ENCODE assay signal across 24 cellular contexts in the genomic region with DNA sequence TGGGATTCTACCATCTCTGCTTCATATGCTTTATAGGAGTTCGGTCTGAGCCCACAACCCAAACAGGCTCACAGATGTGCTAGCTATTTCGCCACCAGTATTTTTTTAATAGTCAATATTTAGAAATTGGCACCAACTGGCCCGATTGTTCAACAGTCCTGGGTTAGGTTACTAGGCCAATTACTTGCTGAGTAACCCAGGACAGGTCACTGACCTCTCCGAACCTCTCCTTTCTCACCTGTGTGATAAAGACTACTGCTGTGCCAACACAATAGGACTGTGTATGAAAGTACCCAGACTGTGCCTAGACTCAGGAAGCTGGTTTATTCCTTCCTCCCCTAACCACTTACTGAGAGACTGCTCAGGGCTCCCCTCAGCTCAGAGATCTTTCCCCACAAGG. TPM values are rescaled to one million over a fixed set of nuclear protein-coding genes. Genes with fewer than 3 reads are reported as not detected.
DNase-seq lines count a peak whose midpoint lies in the region; ATAC-seq, FAIRE-seq and TF ChIP-seq lines count a peak whose summit lies in the region.
"Had no signal": no experiment of that assay in that cellular context is flagged by ENCODE, and none has a peak within 500 bp of the region (broad histone marks: within the 10 kb centered on the region; RNA-seq: fewer than 3 reads in every experiment).

No MANE protein-coding gene starts in this region.

- H3K27ac ChIP-seq in liver (ENCODE audit: low read depth in 1 of 2, low read length in 2 of 2): no peak overlapping the region
- no peak overlapping the region for H3K27ac ChIP-seq in HepG2 (ENCODE audit: extremely low read length, insufficient read depth, low read length)
- peak overlapping the region in 3 of 4 donors; percentile 16 to 39 (median 17) for H3K27ac ChIP-seq in esophagus squamous epithelium
- no peak overlapping the region for H3K27ac ChIP-seq in right lobe of liver
- peak overlapping the region; percentile 81 for H3K27ac ChIP-seq in smooth muscle cell (ENCODE audit: low read depth)
- H3K27ac ChIP-seq: GM23248 had no signal

- intact Hi-C loops in HepG2 (cut with micrococcal nuclease; ENCODE audit: unreplicated experiment) (no loop called here), esophagus squamous epithelium (cut with DNase I) (no loop called here), right lobe of liver (cut with DNase I) (no loop called here)
- intact Hi-C loops in activated T-helper 1 cell treated with anti-CD3 and anti-CD28 coated beads, Interleukin-12 subunit alpha, Interleukin-12 subunit beta, Interleukin-2, Interleukin-4 antibody, amounts not matched to agents 30 ng/mL and 10 ng/mL and 1 ng/mL, durations not matched to agents 14 hours and 24 hours and 36 hours (cut with micrococcal nuclease): no loop called here

- H3K9me3 Mint-ChIP-seq in activated T-helper 1 cell treated with anti-CD3 and anti-CD28 coated beads, Interleukin-12 subunit alpha, Interleukin-12 subunit beta, Interleukin-2, Interleukin-4 antibody, amounts not matched to agents 30 ng/mL and 10 ng/mL and 1 ng/mL, durations not matched to agents 14 hours and 24 hours and 36 hours: peaks cover 8% of the 10 kb centered on the region

- no peak overlapping the region for H3K27ac Mint-ChIP-seq in activated T-helper 1 cell treated with anti-CD3 and anti-CD28 coated beads, Interleukin-12 subunit alpha, Interleukin-12 subunit beta, Interleukin-2, Interleukin-4 antibody, amounts not matched to agents 30 ng/mL and 10 ng/mL and 1 ng/mL, durations not matched to agents 14 hours and 24 hours and 36 hours
- H3K27ac Mint-ChIP-seq: CD4-positive, alpha-beta memory T cell had no signal

- POLR2A ChIA-PET in HepG2 (lab: Yijun Ruan, JAX): no interaction called here

- no peak overlapping the region for H3K4me3 ChIP-seq in liver (ENCODE audit: low read depth in 1 of 3, low read length in 3 of 3)
- H3K4me3 ChIP-seq in HepG2 (replicated peaks in 1 of 3; ENCODE audit: insufficient read depth in 1 of 3, low read depth in 2 of 3, low read length in 3 of 3): no peak overlapping the region
- no peak overlapping the region for H3K4me3 ChIP-seq in esophagus squamous epithelium
- no peak overlapping the region for H3K4me3 ChIP-seq in right lobe of liver
- H3K4me3 ChIP-seq in smooth muscle cell: no peak overlapping the region
- H3K4me3 ChIP-seq: A549, GM23248 had no signal

- no peak for FAIRE-seq in HepG2 (lab: Jason Lieb, UNC)
- FAIRE-seq: A549, GM12891, GM18507, H1 had no signal

- H3K4me1 Mint-ChIP-seq in activated T-helper 1 cell treated with anti-CD3 and anti-CD28 coated beads, Interleukin-12 subunit alpha, Interleukin-12 subunit beta, Interleukin-2, Interleukin-4 antibody, amounts not matched to agents 30 ng/mL and 10 ng/mL and 1 ng/mL, durations not matched to agents 14 hours and 24 hours and 36 hours (ENCODE audit: low read depth): no peaks in the 10 kb centered on the region
- H3K4me1 Mint-ChIP-seq: CD4-positive, alpha-beta memory T cell had no signal

- H3K27me3 Mint-ChIP-seq in activated T-helper 1 cell treated with anti-CD3 and anti-CD28 coated beads, Interleukin-12 subunit alpha, Interleukin-12 subunit beta, Interleukin-2, Interleukin-4 antibody, amounts not matched to agents 30 ng/mL and 10 ng/mL and 1 ng/mL, durations not matched to agents 14 hours and 24 hours and 36 hours (ENCODE audit: insufficient read depth): peaks cover 2% of the 10 kb centered on the region

- CTCF ChIA-PET in HepG2 (lab: Yijun Ruan, JAX; ENCODE audit: low intra/inter-chr PET ratio, low total read pairs): no interaction called here

- DNase-seq in HepG2 (ENCODE audit: low spot score): no peak
- no peak for DNase-seq in esophagus squamous epithelium (lab: John Stamatoyannopoulos, UW)
- peak in 2 of 3 donors; percentile 49 to 57 for DNase-seq in right lobe of liver
- no peak for DNase-seq in smooth muscle cell (lab: John Stamatoyannopoulos, UW; ENCODE audit: unreplicated experiment)
- no peak for DNase-seq in SW 1271 (lab: John Stamatoyannopoulos, UW)
- no peak for DNase-seq in activated T-helper 1 cell treated with anti-CD3 and anti-CD28 coated beads, Interleukin-12 subunit alpha, Interleukin-12 subunit beta, Interleukin-2, Interleukin-4 antibody, amounts not matched to agents 30 ng/mL and 10 ng/mL and 1 ng/mL, durations not matched to agents 14 hours and 24 hours and 36 hours (ENCODE audit: low spot score)
- DNase-seq: 8988T; ACHN; C1 segment of cervical spinal cord; Calu3; CD4-positive, alpha-beta memory T cell; COR-L47; DMS53; DMS79 treated with DMSO at 0.1 percent for 48 hours; GF-D8; H7 had no signal

- in situ Hi-C loops in HepG2 (cut with HindIII; ENCODE audit: extremely low pct_ligation_motif_present, low pct_unique_long_range_greater_than_20kb): no loop called here

- no peak overlapping the region for H3K4me3 Mint-ChIP-seq in activated T-helper 1 cell treated with anti-CD3 and anti-CD28 coated beads, Interleukin-12 subunit alpha, Interleukin-12 subunit beta, Interleukin-2, Interleukin-4 antibody, amounts not matched to agents 30 ng/mL and 10 ng/mL and 1 ng/mL, durations not matched to agents 14 hours and 24 hours and 36 hours
- H3K4me3 Mint-ChIP-seq: CD4-positive, alpha-beta memory T cell had no signal

- no peak for TF ChIP-seq RAD21 in liver (IDR thresholded peaks at IDR 0.05)
- TF ChIP-seq RAD21 in HepG2 (CRISPR knock-in tag; IDR thresholded peaks at IDR 0.05): no peak

- TF ChIP-seq EP300 in HepG2 (IDR thresholded peaks at IDR 0.05; ENCODE audit: low read depth in 2 of 2, low read length in 2 of 2) (no peak), HepG2 (CRISPR knock-in tag; IDR thresholded peaks at IDR 0.05; ENCODE audit: borderline replicate concordance) (no peak)

- WGBS in liver: 43% methylated on average over 4 of the region's 4 CpGs
- WGBS in HepG2 (ENCODE audit: low lambda C conversion rate): 22% methylated on average over 4 of the region's 4 CpGs
- 94 to 98% methylated on average over 4 of the region's 4 CpGs for WGBS in esophagus squamous epithelium, 2 donors
- 16% methylated on average over 4 of the region's 4 CpGs for WGBS in right lobe of liver (ENCODE audit: insufficient coverage, low coverage, low lambda C conversion rate, missing lambda C conversion rate)
- 92% methylated on average over 4 of the region's 4 CpGs for WGBS in smooth muscle cell (ENCODE audit: low lambda C conversion rate)

- TF ChIP-seq POLR2A in HepG2 (IDR thresholded peaks at IDR 0.05; ENCODE audit: insufficient read depth in 1 of 2, low read depth in 2 of 2, low read length in 2 of 2) (no peak), esophagus squamous epithelium (IDR thresholded peaks at IDR 0.05) (no peak), right lobe of liver (IDR thresholded peaks at IDR 0.05) (no peak)

- H3K4me2 ChIP-seq in HepG2 (ENCODE audit: low read depth, low read length) (no peak overlapping the region), smooth muscle cell (no peak overlapping the region)
- H3K4me2 ChIP-seq: A549 had no signal

- H3K4me1 ChIP-seq in liver (ENCODE audit: control insufficient read depth in 4 of 4, insufficient read depth in 4 of 4, low read length in 3 of 4): peaks cover 0 to 4% (median 3%) of the 10 kb centered on the region in 4 donors
- no peaks in the 10 kb centered on the region for H3K4me1 ChIP-seq in HepG2 (ENCODE audit: insufficient read depth, low read length)
- H3K4me1 ChIP-seq in esophagus squamous epithelium: peaks cover 2 to 73% (median 9%) of the 10 kb centered on the region in 3 donors
- H3K4me1 ChIP-seq in right lobe of liver: peaks cover 0 to 6% (median 0%) of the 10 kb centered on the region in 4 donors
- H3K4me1 ChIP-seq in smooth muscle cell (ENCODE audit: low read depth): peaks cover 6% of the 10 kb centered on the region

- H3K9me3 ChIP-seq in liver (ENCODE audit: control insufficient read depth in 4 of 4, low read length in 3 of 4): no peaks in the 10 kb centered on the region
- H3K9me3 ChIP-seq in HepG2 (ENCODE audit: low read length): no peaks in the 10 kb centered on the region
- peaks cover 0 to 6% (median 0%) of the 10 kb centered on the region in 3 donors for H3K9me3 ChIP-seq in esophagus squamous epithelium
- H3K9me3 ChIP-seq in right lobe of liver: no peaks in the 10 kb centered on the region
- peaks cover 9% of the 10 kb centered on the region for H3K9me3 ChIP-seq in smooth muscle cell (replicated peaks; ENCODE audit: low read depth)

- TF ChIP-seq CTCF in liver (IDR thresholded peaks at IDR 0.05; ENCODE audit: low read depth, low read length, missing input control): no peak
- no peak for TF ChIP-seq CTCF in HepG2 (CRISPR knock-in tag; IDR thresholded peaks at IDR 0.05)
- no peak for TF ChIP-seq CTCF in esophagus squamous epithelium (IDR thresholded peaks at IDR 0.05)
- no peak for TF ChIP-seq CTCF in right lobe of liver (IDR thresholded peaks at IDR 0.05)
- TF ChIP-seq CTCF in smooth muscle cell (IDR thresholded peaks at IDR 0.05; ENCODE audit: borderline replicate concordance, insufficient read depth, poor library complexity, severe bottlenecking): no peak

- no peaks in the 10 kb centered on the region for H3K27me3 ChIP-seq in liver (ENCODE audit: control insufficient read depth in 4 of 4, insufficient read depth in 4 of 4, low read length in 3 of 4)
- no peaks in the 10 kb centered on the region; a peak in 1 of 5 replicates for H3K27me3 ChIP-seq in HepG2 (ENCODE audit: control insufficient read depth in 1 of 2, insufficient read depth in 2 of 2, low read length in 2 of 2)
- no peaks in the 10 kb centered on the region for H3K27me3 ChIP-seq in esophagus squamous epithelium
- H3K27me3 ChIP-seq in right lobe of liver: no peaks in the 10 kb centered on the region
- no peaks in the 10 kb centered on the region for H3K27me3 ChIP-seq in smooth muscle cell (ENCODE audit: low read depth)

- no TSS peak for BruUV-seq in HepG2 (replicated peaks; lab: Mats Ljungman, UMichigan)

- H3F3A ChIP-seq in smooth muscle cell (ENCODE audit: low read depth): peaks cover 12% of the 10 kb centered on the region

- H3K9ac ChIP-seq in liver (ENCODE audit: low read depth in 1 of 2, low read length in 2 of 2) (no peak overlapping the region), HepG2 (ENCODE audit: insufficient read depth, low read depth, low read length) (no peak overlapping the region), smooth muscle cell (ENCODE audit: low read depth) (no peak overlapping the region)
- H3K9ac ChIP-seq: GM23248 had no signal

- H3K79me2 ChIP-seq in HepG2 (ENCODE audit: insufficient read depth, low read length) (no peaks in the 10 kb centered on the region), smooth muscle cell (ENCODE audit: low read depth) (peaks cover 28% of the 10 kb centered on the region)

- no peaks in the 10 kb centered on the region for H4K20me1 ChIP-seq in HepG2 (ENCODE audit: insufficient read depth, low read length)
- H4K20me1 ChIP-seq in smooth muscle cell (ENCODE audit: low read depth): no peaks in the 10 kb centered on the region

- H2AFZ ChIP-seq in HepG2 (ENCODE audit: low read length): no peak overlapping the region
- H2AFZ ChIP-seq in smooth muscle cell (ENCODE audit: low read depth): no peak overlapping the region
- H2AFZ ChIP-seq: GM23248 had no signal

- no peaks in the 10 kb centered on the region for H3K36me3 Mint-ChIP-seq in activated T-helper 1 cell treated with anti-CD3 and anti-CD28 coated beads, Interleukin-12 subunit alpha, Interleukin-12 subunit beta, Interleukin-2, Interleukin-4 antibody, amounts not matched to agents 30 ng/mL and 10 ng/mL and 1 ng/mL, durations not matched to agents 14 hours and 24 hours and 36 hours (ENCODE audit: low read depth)

- H3K36me3 ChIP-seq in liver (ENCODE audit: control insufficient read depth in 4 of 4, insufficient read depth in 3 of 4, low read depth in 1 of 4, low read length in 3 of 4): no peaks in the 10 kb centered on the region
- H3K36me3 ChIP-seq in HepG2 (replicated peaks in 1 of 2; ENCODE audit: control insufficient read depth in 1 of 2, insufficient read depth in 2 of 2, low read length in 2 of 2): no peaks in the 10 kb centered on the region
- peaks cover 0 to 47% (median 4%) of the 10 kb centered on the region in 3 donors for H3K36me3 ChIP-seq in esophagus squamous epithelium
- H3K36me3 ChIP-seq in right lobe of liver: no peaks in the 10 kb centered on the region
- H3K36me3 ChIP-seq in smooth muscle cell (ENCODE audit: low read depth): no peaks in the 10 kb centered on the region

- no peak for ATAC-seq in HepG2
- ATAC-seq in right lobe of liver: peak; percentile 80 to 97 (median 90)
- no peak for ATAC-seq in HG03045 (IDR thresholded peaks at IDR 0.05; ENCODE audit: unreplicated experiment)

RNA-seq across cellular contexts. Expression of a gene that starts 8.3 kb away (rescaled TPM):
- total RNA-seq in liver (under 1 TPM; 0.19 to 0.25 TPM), HepG2 (2016; rRNA removed; fragmentation: Illumina TruSeq; extraction: Trizol) (not detected in 2 replicates), esophagus squamous epithelium (10 to 100 TPM; 18.8 to 31.2 (median 20.0) TPM), right lobe of liver (under 1 TPM; 0.07 to 0.60 (median 0.22) TPM), smooth muscle cell (12.2 and 16.9 TPM in 2 replicates)
- polyA plus RNA-seq in liver (under 1 TPM; 0.10 to 0.15 TPM), HepG2 (2011; rRNA removed) (0.03 TPM in 2 replicates), smooth muscle cell (10.4 and 16.6 TPM in 2 replicates)
- not detected in 2 replicates for total RNA-seq in HepG2 (2016; cell fraction: cytosol; rRNA removed; fragmentation: Illumina TruSeq; extraction: Trizol; ENCODE audit: low read depth)
- not detected in 2 replicates for total RNA-seq in HepG2 (2016; cell fraction: insoluble cytoplasmic fraction; rRNA removed; fragmentation: Illumina TruSeq; extraction: Trizol)
- total RNA-seq in HepG2 (2016; cell fraction: membrane; rRNA removed; fragmentation: Illumina TruSeq; extraction: Trizol): not detected in 2 replicates
- not detected in 2 replicates for total RNA-seq in HepG2 (2016; cell fraction: nucleus; rRNA removed; fragmentation: Illumina TruSeq; extraction: Trizol)
- polyA plus RNA-seq in HepG2 (2011; cell fraction: cytosol; rRNA removed): 0.03 TPM in 2 replicates
- polyA plus RNA-seq in HepG2 (2011; cell fraction: nucleus; rRNA removed): not detected in 2 replicates
- not detected in 2 replicates for polyA plus RNA-seq in HepG2 (2012)
- polyA plus RNA-seq in HepG2 (2016; cell fraction: cytosol; fragmentation: Illumina TruSeq; extraction: Trizol; ENCODE audit: low read depth): not detected in 2 replicates
- not detected in 2 replicates for polyA plus RNA-seq in HepG2 (2016; cell fraction: insoluble cytoplasmic fraction; fragmentation: Illumina TruSeq; extraction: Trizol; ENCODE audit: low read depth)
- polyA plus RNA-seq in HepG2 (2016; cell fraction: membrane; fragmentation: Illumina TruSeq; extraction: Trizol; ENCODE audit: low read depth): not detected in 2 replicates
- not detected in 2 replicates for polyA plus RNA-seq in HepG2 (2016; cell fraction: nucleus; fragmentation: Illumina TruSeq; extraction: Trizol; ENCODE audit: insufficient read depth, low read depth)
- 0.04 and 24.0 TPM in 2 replicates for polyA minus RNA-seq in HepG2 (2011; rRNA and poly(A)+ RNA removed; ENCODE audit: low replicate concordance)
- not detected in 2 replicates for polyA minus RNA-seq in HepG2 (2011; cell fraction: cytosol; rRNA and poly(A)+ RNA removed)
- 0.12 TPM in 1 of 2 replicates, not detected in the other for polyA minus RNA-seq in HepG2 (2011; cell fraction: nucleus; rRNA and poly(A)+ RNA removed)
- not detected in 2 replicates for total RNA-seq in activated T-helper 1 cell treated with anti-CD3 and anti-CD28 coated beads, Interleukin-12 subunit alpha, Interleukin-12 subunit beta, Interleukin-2, Interleukin-4 antibody, amounts not matched to agents 30 ng/mL and 10 ng/mL and 1 ng/mL, durations not matched to agents 14 hours and 24 hours and 36 hours
- total RNA-seq: CD4-positive, alpha-beta memory T cell; G401 had no signal
- polyA plus RNA-seq: CD4-positive, alpha-beta memory T cell had no signal

RNA-seq across cellular contexts. Expression of a gene that starts 43.1 kb away (rescaled TPM):
- total RNA-seq in liver: not detected
- not detected for polyA plus RNA-seq in liver
- not detected in 2 replicates for total RNA-seq in HepG2 (2016; rRNA removed; fragmentation: Illumina TruSeq; extraction: Trizol)
- not detected in 2 replicates for total RNA-seq in HepG2 (2016; cell fraction: cytosol; rRNA removed; fragmentation: Illumina TruSeq; extraction: Trizol; ENCODE audit: low read depth)
- total RNA-seq in HepG2 (2016; cell fraction: insoluble cytoplasmic fraction; rRNA removed; fragmentation: Illumina TruSeq; extraction: Trizol): not detected in 2 replicates
- total RNA-seq in HepG2 (2016; cell fraction: membrane; rRNA removed; fragmentation: Illumina TruSeq; extraction: Trizol): not detected in 2 replicates
- not detected in 2 replicates for total RNA-seq in HepG2 (2016; cell fraction: nucleus; rRNA removed; fragmentation: Illumina TruSeq; extraction: Trizol)
- polyA plus RNA-seq in HepG2 (2011; rRNA removed): 0.05 TPM in 1 of 2 replicates, not detected in the other
- polyA plus RNA-seq in HepG2 (2011; cell fraction: cytosol; rRNA removed): not detected in 2 replicates
- not detected in 2 replicates for polyA plus RNA-seq in HepG2 (2011; cell fraction: nucleus; rRNA removed)
- not detected in 2 replicates for polyA plus RNA-seq in HepG2 (2012)
- not detected in 2 replicates for polyA plus RNA-seq in HepG2 (2016; cell fraction: cytosol; fragmentation: Illumina TruSeq; extraction: Trizol; ENCODE audit: low read depth)
- not detected in 2 replicates for polyA plus RNA-seq in HepG2 (2016; cell fraction: insoluble cytoplasmic fraction; fragmentation: Illumina TruSeq; extraction: Trizol; ENCODE audit: low read depth)
- not detected in 2 replicates for polyA plus RNA-seq in HepG2 (2016; cell fraction: membrane; fragmentation: Illumina TruSeq; extraction: Trizol; ENCODE audit: low read depth)
- not detected in 2 replicates for polyA plus RNA-seq in HepG2 (2016; cell fraction: nucleus; fragmentation: Illumina TruSeq; extraction: Trizol; ENCODE audit: insufficient read depth, low read depth)
- 20.3 TPM in 1 of 2 replicates, not detected in the other for polyA minus RNA-seq in HepG2 (2011; rRNA and poly(A)+ RNA removed; ENCODE audit: low replicate concordance)
- 0.62 TPM in 1 of 2 replicates, not detected in the other for polyA minus RNA-seq in HepG2 (2011; cell fraction: cytosol; rRNA and poly(A)+ RNA removed)
- polyA minus RNA-seq in HepG2 (2011; cell fraction: nucleus; rRNA and poly(A)+ RNA removed): not detected in 2 replicates
- total RNA-seq in esophagus squamous epithelium: 10 to 100 TPM in 1 of 4 donors, 1 to 10 TPM in 3; 4.0 to 12.2 (median 5.7) TPM
- total RNA-seq in right lobe of liver: under 1 TPM in 1 of 6 experiments, not detected in 5; 0.31 TPM
- total RNA-seq in smooth muscle cell: 17.5 and 28.2 TPM in 2 replicates
- polyA plus RNA-seq in smooth muscle cell: 29.3 and 39.6 TPM in 2 replicates
- total RNA-seq in activated T-helper 1 cell treated with anti-CD3 and anti-CD28 coated beads, Interleukin-12 subunit alpha, Interleukin-12 subunit beta, Interleukin-2, Interleukin-4 antibody, amounts not matched to agents 30 ng/mL and 10 ng/mL and 1 ng/mL, durations not matched to agents 14 hours and 24 hours and 36 hours: not detected in 2 replicates
- total RNA-seq: Calu3; CD4-positive, alpha-beta memory T cell; G401; H1 had no signal
- polyA plus RNA-seq: CD4-positive, alpha-beta memory T cell had no signal

Comparison
In these comparisons a context has a peak if more than half of its experiments do, and no peak if none do; other contexts are left out.
1. ATAC-seq: peak in right lobe of liver (4 of 4); none in HepG2 (single experiment) and HG03045 (single experiment).
2. DNase-seq: peak in right lobe of liver (2 of 3); none in HepG2 (single experiment), esophagus squamous epithelium (single experiment), smooth muscle cell (single experiment), SW 1271 (0 of 2) and activated T-helper 1 cell treated with anti-CD3 and anti-CD28 coated beads, Interleukin-12 subunit alpha, Interleukin-12 subunit beta, Interleukin-2, Interleukin-4 antibody, amounts not matched to agents 30 ng/mL and 10 ng/mL and 1 ng/mL, durations not matched to agents 14 hours and 24 hours and 36 hours (single experiment).
3. H3K27ac ChIP-seq: peak in esophagus squamous epithelium (3 of 4) and smooth muscle cell (single experiment); none in liver (0 of 2), HepG2 (single experiment) and right lobe of liver (0 of 3).